ENCODE assay signal across 2 cellular contexts in the genomic region with DNA sequence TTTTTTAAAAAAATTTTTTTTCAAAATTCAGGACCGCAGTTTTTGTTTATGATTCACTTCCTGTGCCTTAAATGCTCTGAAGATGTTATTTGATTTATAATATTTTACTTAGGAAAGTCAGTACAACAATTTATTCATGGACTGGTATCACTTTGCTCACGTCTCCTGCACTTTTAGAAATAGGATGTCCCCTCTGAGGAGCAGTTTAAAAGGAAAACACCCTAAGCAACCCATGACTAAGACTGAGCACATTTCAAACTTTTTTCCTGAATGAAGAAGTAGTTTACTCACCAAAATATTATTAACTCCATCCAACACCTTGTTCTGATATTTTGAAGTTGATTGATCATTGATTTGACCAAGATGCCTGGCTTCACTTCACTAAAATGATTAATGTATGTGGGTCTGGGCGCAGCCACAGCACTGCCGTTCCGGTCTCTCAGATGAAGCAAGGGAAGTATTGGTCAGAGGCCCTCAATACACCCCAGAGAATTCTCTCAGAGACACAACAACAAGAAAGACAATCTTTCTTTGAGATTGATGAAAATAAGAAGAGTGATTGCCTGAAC.
TF ChIP-seq lines count a peak whose summit lies in the region.

No MANE protein-coding gene starts in this region.

TF ChIP-seq in IMR-90, 13 proteins besides CTCF, POLR2A, EP300 and RAD21:
- TF ChIP-seq, protein P1, sequence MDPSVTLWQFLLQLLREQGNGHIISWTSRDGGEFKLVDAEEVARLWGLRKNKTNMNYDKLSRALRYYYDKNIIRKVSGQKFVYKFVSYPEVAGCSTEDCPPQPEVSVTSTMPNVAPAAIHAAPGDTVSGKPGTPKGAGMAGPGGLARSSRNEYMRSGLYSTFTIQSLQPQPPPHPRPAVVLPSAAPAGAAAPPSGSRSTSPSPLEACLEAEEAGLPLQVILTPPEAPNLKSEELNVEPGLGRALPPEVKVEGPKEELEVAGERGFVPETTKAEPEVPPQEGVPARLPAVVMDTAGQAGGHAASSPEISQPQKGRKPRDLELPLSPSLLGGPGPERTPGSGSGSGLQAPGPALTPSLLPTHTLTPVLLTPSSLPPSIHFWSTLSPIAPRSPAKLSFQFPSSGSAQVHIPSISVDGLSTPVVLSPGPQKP (IDR thresholded peaks at IDR 0.05; ENCODE audit: borderline replicate concordance, low read depth, low read length), result no peak
- no peak for TF ChIP-seq NFE2L2 (IDR thresholded peaks at IDR 0.05; ENCODE audit: low read depth, low read length)
- TF ChIP-seq CEBPB (IDR thresholded peaks at IDR 0.05; ENCODE audit: low read depth, low read length), result no peak
- no peak for TF ChIP-seq MXI1 (IDR thresholded peaks at IDR 0.05; ENCODE audit: borderline replicate concordance, low read depth, low read length)
- TF ChIP-seq, protein P2, sequence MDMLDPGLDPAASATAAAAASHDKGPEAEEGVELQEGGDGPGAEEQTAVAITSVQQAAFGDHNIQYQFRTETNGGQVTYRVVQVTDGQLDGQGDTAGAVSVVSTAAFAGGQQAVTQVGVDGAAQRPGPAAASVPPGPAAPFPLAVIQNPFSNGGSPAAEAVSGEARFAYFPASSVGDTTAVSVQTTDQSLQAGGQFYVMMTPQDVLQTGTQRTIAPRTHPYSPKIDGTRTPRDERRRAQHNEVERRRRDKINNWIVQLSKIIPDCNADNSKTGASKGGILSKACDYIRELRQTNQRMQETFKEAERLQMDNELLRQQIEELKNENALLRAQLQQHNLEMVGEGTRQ (IDR thresholded peaks at IDR 0.05; ENCODE audit: low read depth, low read length), result no peak

TF ChIP-seq in endothelial cell of umbilical vein, 7 proteins besides CTCF, POLR2A, EP300 and RAD21:
- TF ChIP-seq, protein P3, sequence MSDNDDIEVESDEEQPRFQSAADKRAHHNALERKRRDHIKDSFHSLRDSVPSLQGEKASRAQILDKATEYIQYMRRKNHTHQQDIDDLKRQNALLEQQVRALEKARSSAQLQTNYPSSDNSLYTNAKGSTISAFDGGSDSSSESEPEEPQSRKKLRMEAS (IDR thresholded peaks at IDR 0.05; ENCODE audit: insufficient read depth, insufficient read length), result no peak
- no peak for TF ChIP-seq POLR2AphosphoS5 (IDR thresholded peaks at IDR 0.05; ENCODE audit: insufficient read depth, low read depth, low read length)
- TF ChIP-seq JUN (IDR thresholded peaks at IDR 0.05; ENCODE audit: borderline replicate concordance, insufficient read depth, insufficient read length, low read depth), result no peak
- no peak for TF ChIP-seq GATA2 (IDR thresholded peaks at IDR 0.05; ENCODE audit: insufficient read depth, insufficient read length, low read depth, low read length)
- TF ChIP-seq EZH2 (IDR thresholded peaks at IDR 0.05; ENCODE audit: borderline replicate concordance, low read depth, low read length, severe bottlenecking), result no peak
- TF ChIP-seq FOS (IDR thresholded peaks at IDR 0.05; ENCODE audit: borderline replicate concordance, insufficient read depth, low read length), result no peak
- no peak for TF ChIP-seq MYC (IDR thresholded peaks at IDR 0.05; ENCODE audit: low read depth, low read length)
TF ChIP-seq in endothelial cell of umbilical vein: peak in this region for 0.
